10 cellular contexts compared by ENCODE assay signal in the genomic region with DNA sequence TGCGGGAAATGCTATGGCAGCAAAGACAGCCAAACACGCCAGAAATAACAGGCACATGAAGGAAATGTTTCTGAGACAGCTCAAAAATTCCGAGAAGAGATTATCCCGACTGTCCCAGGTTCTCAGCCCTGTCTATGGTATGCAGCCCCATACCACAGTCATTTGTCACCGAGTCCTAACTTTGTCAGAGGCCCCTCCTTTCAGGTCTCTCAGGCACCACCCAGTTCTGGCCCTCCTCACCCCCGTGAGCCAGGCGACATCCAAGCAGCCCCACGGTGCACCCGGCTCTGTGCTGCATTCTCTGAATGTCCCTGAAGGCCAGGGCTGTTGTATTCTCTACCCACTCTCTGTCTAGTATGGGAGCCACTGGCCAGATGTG. TPM values are rescaled to one million over a fixed set of nuclear protein-coding genes. Genes with fewer than 3 reads are reported as not detected.
DNase-seq lines count a peak whose midpoint lies in the region; ATAC-seq and TF ChIP-seq lines count a peak whose summit lies in the region.
"Had no signal": no experiment of that assay in that cellular context is flagged by ENCODE, and none has a peak within 500 bp of the region (broad histone marks: within the 10 kb centered on the region; RNA-seq: fewer than 3 reads in every experiment).

No MANE protein-coding gene starts in this region.

- TF ChIP-seq CTCF in SK-N-SH (IDR thresholded peaks at IDR 0.05) (no peak), fibroblast of the aortic adventitia (IDR thresholded peaks at IDR 0.05; ENCODE audit: insufficient read depth, low read length) (no peak), parathyroid adenoma (IDR thresholded peaks at IDR 0.05) (no peak)

- H3K4me3 ChIP-seq in SK-N-SH (ENCODE audit: low read depth in 2 of 2, low read length in 1 of 2) (peak overlapping the region in 1 of 2 experiments; percentile 24; a peak in 1 of 4 replicates), fibroblast of the aortic adventitia (ENCODE audit: low read depth, low read length) (peak overlapping the region; percentile 19), parathyroid adenoma (ENCODE audit: low read depth, low read length) (no peak overlapping the region)

- peak overlapping the region; percentile 87 to 100 for H3K27ac ChIP-seq in SK-N-SH (ENCODE audit: low read depth in 2 of 2, low read length in 1 of 2)
- H3K27ac ChIP-seq in parathyroid adenoma = peak overlapping the region; percentile 34

- H3F3A ChIP-seq in SK-N-SH (replicated peaks; ENCODE audit: insufficient read depth) = peaks cover 61% of the 10 kb centered on the region

- H3K9me3 ChIP-seq in SK-N-SH = no peaks in the 10 kb centered on the region
- H3K9me3 ChIP-seq in parathyroid adenoma (ENCODE audit: control insufficient read depth, low read length) = no peaks in the 10 kb centered on the region

- TF ChIP-seq EP300 in SK-N-SH (IDR thresholded peaks at IDR 0.05; ENCODE audit: borderline replicate concordance in 1 of 2, low read depth in 1 of 2, low read length in 1 of 2) = peak in 1 of 2 experiments; percentile 37; a peak in 1 of 4 replicates

- H3K4me1 ChIP-seq in SK-N-SH (ENCODE audit: control insufficient read depth in 1 of 2, insufficient read depth in 2 of 2, low read depth in 1 of 2, low read length in 1 of 2) (peaks cover 21 to 62% of the 10 kb centered on the region in 2 experiments), parathyroid adenoma (peaks cover 22% of the 10 kb centered on the region)

- H3K79me2 ChIP-seq in SK-N-SH (ENCODE audit: insufficient read depth) (peaks cover 80% of the 10 kb centered on the region), parathyroid adenoma (peaks cover 61% of the 10 kb centered on the region)

- 20% methylated on average over 9 of the region's 9 CpGs for WGBS in SK-N-SH (ENCODE audit: low lambda C conversion rate)

- no peak for ATAC-seq in HG03342 (IDR thresholded peaks at IDR 0.05; ENCODE audit: unreplicated experiment)
- ATAC-seq in GM19455 (IDR thresholded peaks at IDR 0.05; ENCODE audit: unreplicated experiment) = no peak

- no peak for TF ChIP-seq RAD21 in SK-N-SH (IDR thresholded peaks at IDR 0.05; ENCODE audit: low read length)

- H3K36me3 ChIP-seq in SK-N-SH (replicated peaks in 1 of 2; ENCODE audit: control insufficient read depth in 1 of 2, insufficient read depth in 2 of 2, low read length in 1 of 2) (peaks cover 37 to 60% of the 10 kb centered on the region in 2 experiments), parathyroid adenoma (ENCODE audit: control insufficient read depth, insufficient read depth, low read length) (no peaks in the 10 kb centered on the region)

- H3K4me2 ChIP-seq in SK-N-SH (peak overlapping the region; percentile 78), parathyroid adenoma (ENCODE audit: low read length) (no peak overlapping the region)

- H4K20me1 ChIP-seq in SK-N-SH (ENCODE audit: insufficient read depth) = no peaks in the 10 kb centered on the region

- POLR2A ChIA-PET in SK-N-SH (lab: Yijun Ruan, JAX) = no interaction called here

- H3K9ac ChIP-seq in SK-N-SH = peak overlapping the region; percentile 95
- H3K9ac ChIP-seq in parathyroid adenoma = no peak overlapping the region

- CTCF ChIA-PET in SK-N-SH (lab: Yijun Ruan, JAX) = interaction anchor here (1.4 to 1.7 kb wide), 2 partner anchors 14 to 21 kb away, joined by 3 to 5 read pairs; no protein-coding TSS in a partner anchor

- H3K27me3 ChIP-seq in SK-N-SH (ENCODE audit: insufficient read depth) = no peaks in the 10 kb centered on the region
- no peaks in the 10 kb centered on the region for H3K27me3 ChIP-seq in parathyroid adenoma (ENCODE audit: control insufficient read depth, insufficient read depth, low read length)

- peak; percentile 87 for DNase-seq in AG20443 (ENCODE audit: low spot score)
- no peak for DNase-seq in SK-N-SH
- DNase-seq in fibroblast of the aortic adventitia (ENCODE audit: low read depth) = peak; percentile 96
- DNase-seq in NCI-H1417 treated with DMSO at 0.1 percent for 48 hours (lab: John Stamatoyannopoulos, UW) = no peak
- DNase-seq in NCI-H2196 treated with DMSO at 0.1 percent for 48 hours (lab: John Stamatoyannopoulos, UW; ENCODE audit: unreplicated experiment) = no peak
- DNase-seq: GF-D8 had no signal

- H3K9me2 ChIP-seq in SK-N-SH = no peaks in the 10 kb centered on the region

- H2AFZ ChIP-seq in SK-N-SH (ENCODE audit: low read depth) (no peak overlapping the region), parathyroid adenoma (no peak overlapping the region)

TF ChIP-seq in SK-N-SH, 30 proteins besides CTCF, POLR2A, EP300 and RAD21:
- TF ChIP-seq MEF2A (IDR thresholded peaks at IDR 0.05; ENCODE audit: borderline replicate concordance, low read depth) (0 out of 2 replicates have a peak, but pooled peaks have one; percentile 10), MAX (IDR thresholded peaks at IDR 0.05; ENCODE audit: low read depth) (no peak), CHD2 (IDR thresholded peaks at IDR 0.05; ENCODE audit: low read length, partially characterized antibody) (no peak), JUND (IDR thresholded peaks at IDR 0.05) (peak; percentile 45), FOSL2 (IDR thresholded peaks at IDR 0.05; ENCODE audit: borderline replicate concordance, low read depth) (peak; percentile 47; the same call in 1 of the 2 replicates), TEAD4 (IDR thresholded peaks at IDR 0.05; ENCODE audit: borderline replicate concordance, insufficient read depth) (peak; percentile 66; the same call in 1 of the 2 replicates), TCF12 (IDR thresholded peaks at IDR 0.05) (peak; percentile 65; the same call in 1 of the 2 replicates), YY1 (IDR thresholded peaks at IDR 0.05; ENCODE audit: low read depth) (no peak), FOXJ3 (CRISPR knock-in tag; IDR thresholded peaks at IDR 0.05) (no peak), ELF1 (IDR thresholded peaks at IDR 0.05) (no peak), TAF1 (IDR thresholded peaks at IDR 0.05; ENCODE audit: borderline replicate concordance, low read depth, low read length) (peak; percentile 16; the same call in 1 of the 2 replicates), RFX5 (IDR thresholded peaks at IDR 0.05; ENCODE audit: low read length) (no peak), SIN3A (IDR thresholded peaks at IDR 0.05; ENCODE audit: borderline replicate concordance, low read depth, low read length) (0 out of 2 replicates have a peak, but pooled peaks have one; percentile 28), RXRA (IDR thresholded peaks at IDR 0.05; ENCODE audit: borderline replicate concordance, low read depth) (peak; percentile 25; the same call in 1 of the 2 replicates), PBX3 (IDR thresholded peaks at IDR 0.05) (peak; percentile 80), GABPA (IDR thresholded peaks at IDR 0.05; ENCODE audit: low read depth) (no peak)
- TF ChIP-seq, protein P1, sequence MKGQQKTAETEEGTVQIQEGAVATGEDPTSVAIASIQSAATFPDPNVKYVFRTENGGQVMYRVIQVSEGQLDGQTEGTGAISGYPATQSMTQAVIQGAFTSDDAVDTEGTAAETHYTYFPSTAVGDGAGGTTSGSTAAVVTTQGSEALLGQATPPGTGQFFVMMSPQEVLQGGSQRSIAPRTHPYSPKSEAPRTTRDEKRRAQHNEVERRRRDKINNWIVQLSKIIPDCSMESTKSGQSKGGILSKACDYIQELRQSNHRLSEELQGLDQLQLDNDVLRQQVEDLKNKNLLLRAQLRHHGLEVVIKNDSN (IDR thresholded peaks at IDR 0.05; ENCODE audit: borderline replicate concordance, low read depth) = no peak
- TF ChIP-seq, protein P2, sequence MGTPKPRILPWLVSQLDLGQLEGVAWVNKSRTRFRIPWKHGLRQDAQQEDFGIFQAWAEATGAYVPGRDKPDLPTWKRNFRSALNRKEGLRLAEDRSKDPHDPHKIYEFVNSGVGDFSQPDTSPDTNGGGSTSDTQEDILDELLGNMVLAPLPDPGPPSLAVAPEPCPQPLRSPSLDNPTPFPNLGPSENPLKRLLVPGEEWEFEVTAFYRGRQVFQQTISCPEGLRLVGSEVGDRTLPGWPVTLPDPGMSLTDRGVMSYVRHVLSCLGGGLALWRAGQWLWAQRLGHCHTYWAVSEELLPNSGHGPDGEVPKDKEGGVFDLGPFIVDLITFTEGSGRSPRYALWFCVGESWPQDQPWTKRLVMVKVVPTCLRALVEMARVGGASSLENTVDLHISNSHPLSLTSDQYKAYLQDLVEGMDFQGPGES (IDR thresholded peaks at IDR 0.05; ENCODE audit: low read depth, low read length) = no peak

RNA-seq across cellular contexts. Expression of gene SSH1, which starts 24.0 kb away (rescaled TPM):
- 16.4 and 19.6 TPM in 2 replicates for polyA plus RNA-seq in SK-N-SH (2012; rRNA removed)
- polyA plus RNA-seq in SK-N-SH (2012; cell fraction: cytosol; rRNA removed) = 12.2 and 14.1 TPM in 2 replicates
- 27.9 and 35.1 TPM in 2 replicates for polyA plus RNA-seq in SK-N-SH (2012; cell fraction: nucleus; rRNA removed)
- total RNA-seq in fibroblast of the aortic adventitia (ENCODE audit: low replicate concordance) = 8.7 and 31.6 TPM in 2 replicates

RNA-seq across cellular contexts. Expression of gene DAO, which starts 46.5 kb away (rescaled TPM):
- not detected in 2 replicates for polyA plus RNA-seq in SK-N-SH (2012; rRNA removed)
- not detected in 2 replicates for polyA plus RNA-seq in SK-N-SH (2012; cell fraction: cytosol; rRNA removed)
- polyA plus RNA-seq in SK-N-SH (2012; cell fraction: nucleus; rRNA removed) = not detected in 2 replicates
- total RNA-seq in fibroblast of the aortic adventitia (ENCODE audit: low replicate concordance) = not detected in 2 replicates
- total RNA-seq: T-helper 1 cell treated with Interleukin-12 subunit alpha and Interleukin-12 subunit beta and Interleukin-4 antibody, amounts not matched to agents 30 ng/mL and 1 ng/mL, for 36 hours had no signal

Comparison
In these comparisons a context has a peak if more than half of its experiments do, and no peak if none do; other contexts are left out.
1. DNase-seq: peak in AG20443 (single experiment) and fibroblast of the aortic adventitia (single experiment); none in SK-N-SH (single experiment), NCI-H1417 treated with DMSO at 0.1 percent for 48 hours (single experiment) and NCI-H2196 treated with DMSO at 0.1 percent for 48 hours (single experiment).